8 cellular contexts compared by ENCODE assay signal in the genomic region with DNA sequence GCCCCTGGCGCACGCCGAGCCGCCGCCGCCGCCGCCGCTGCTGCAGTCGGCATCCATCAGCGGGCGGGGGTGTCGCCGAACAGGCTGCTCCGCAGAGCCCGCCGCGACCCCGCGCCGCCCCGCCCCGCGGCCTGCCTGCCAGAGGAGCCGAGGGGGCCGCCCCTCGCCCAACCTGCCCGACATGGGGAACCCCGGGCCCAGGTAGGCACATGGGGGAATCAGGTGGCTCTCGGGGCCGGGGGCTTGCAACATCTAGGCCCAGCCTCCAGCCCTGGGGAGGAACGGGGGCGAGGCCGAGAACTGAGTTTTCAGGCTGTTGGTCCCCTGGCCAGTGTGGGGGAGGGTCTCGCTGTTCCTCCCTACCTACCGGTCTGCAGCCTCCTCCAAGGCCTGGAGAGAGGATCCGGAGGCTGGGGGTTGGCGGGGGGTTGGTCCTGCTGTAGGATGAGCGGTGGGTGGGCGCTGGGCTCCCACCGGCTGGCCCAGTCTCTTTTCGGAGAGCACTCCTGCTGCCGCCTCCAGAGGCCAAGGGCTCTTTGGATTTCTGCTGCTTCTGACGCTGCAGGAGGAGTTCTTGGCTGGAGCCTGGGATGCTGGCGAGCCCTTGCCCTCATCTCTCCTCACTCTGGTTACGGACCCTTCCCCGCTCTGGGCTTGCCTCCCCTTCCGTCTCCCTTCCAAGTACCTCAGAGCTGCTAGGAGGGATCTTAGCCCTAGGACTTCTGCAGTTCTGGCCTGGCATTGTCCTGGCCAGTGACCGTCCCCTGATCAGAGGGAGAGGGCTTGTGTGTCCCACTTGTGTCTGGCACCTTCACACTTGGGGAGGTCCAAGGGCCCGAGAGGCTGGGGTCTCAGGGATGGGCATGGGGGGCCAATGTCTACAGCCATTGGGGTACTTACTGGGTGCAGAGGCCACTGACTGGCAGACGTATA. TPM values are rescaled to one million over a fixed set of nuclear protein-coding genes. Genes with fewer than 3 reads are reported as not detected.
A peak's percentile ranks its signal among the peaks of the same experiment; 100 is the strongest.
DNase-seq lines count a peak whose midpoint lies in the region; ATAC-seq and TF ChIP-seq lines count a peak whose summit lies in the region.

Gene EPB41L1 (plus strand): TSS at position 45 of the 933 bp plus-strand sequence. CDS start 19,038 bp downstream, outside the sequence.

- H3K4me1 ChIP-seq in muscle layer of duodenum (ENCODE audit: control insufficient read depth in 1 of 2, insufficient read depth in 2 of 2, low read length in 2 of 2) (peaks cover 0 to 28% of the 10 kb centered on the region in 2 donors), vagina (peaks cover 36% of the 10 kb centered on the region)

- TF ChIP-seq CTCF in epithelial cell of proximal tubule (conservative IDR thresholded peaks at IDR 0.05; ENCODE audit: low read depth, low read length) (no peak), vagina (IDR thresholded peaks at IDR 0.05) (no peak)

- H3K27ac ChIP-seq in muscle layer of duodenum (ENCODE audit: low read length): no peak within 1 kb of the TSS
- peak within 1 kb of the TSS; percentile 86 for H3K27ac ChIP-seq in vagina

- H3K27me3 ChIP-seq in muscle layer of duodenum (ENCODE audit: low read depth, low read length) (no peaks in the 10 kb centered on the region), vagina (no peaks in the 10 kb centered on the region)

- H3K9me3 ChIP-seq in muscle layer of duodenum (ENCODE audit: control insufficient read depth in 1 of 2, low read length in 2 of 2): no peaks in the 10 kb centered on the region
- H3K9me3 ChIP-seq in vagina: no peaks in the 10 kb centered on the region

- ATAC-seq in GM19455 (IDR thresholded peaks at IDR 0.05; ENCODE audit: unreplicated experiment): no peak

- H3K4me3 ChIP-seq in epithelial cell of proximal tubule (ENCODE audit: low read depth, low read length) (peak within 1 kb of the TSS; percentile 75), muscle layer of duodenum (ENCODE audit: low read depth in 1 of 2, low read length in 2 of 2) (peak within 1 kb of the TSS; percentile 59 to 80), vagina (peak within 1 kb of the TSS; percentile 64 to 94)

- TF ChIP-seq POLR2A in vagina (IDR thresholded peaks at IDR 0.05): no peak

- intact Hi-C loops in vagina (cut with DNase I): no loop called here

- DNase-seq in GM03348 (ENCODE audit: low spot score): peak; percentile 65
- peak; percentile 52 for DNase-seq in RKO (ENCODE audit: low spot score)
- no peak for DNase-seq in epithelial cell of proximal tubule (ENCODE audit: low read depth)
- no peak for DNase-seq in vagina (ENCODE audit: extremely low spot score in 2 of 2)
- no peak for DNase-seq in GOT3 (lab: John Stamatoyannopoulos, UW)
- DNase-seq in epidermal melanocyte (ENCODE audit: insufficient read length, low spot score): no peak

- H3K36me3 ChIP-seq in muscle layer of duodenum (ENCODE audit: control insufficient read depth in 1 of 2, insufficient read depth in 2 of 2, low read length in 2 of 2) (no peaks in the 10 kb centered on the region), vagina (no peaks in the 10 kb centered on the region)

RNA-seq across cellular contexts. Expression of gene EPB41L1, which starts in this region (rescaled TPM):
- total RNA-seq in epithelial cell of proximal tubule (10.9 and 17.4 TPM in 2 replicates), vagina (54.8 TPM)

Comparison
In these comparisons a context has a peak if more than half of its experiments do, and no peak if none do; other contexts are left out.
1. DNase-seq: peak in GM03348 (single experiment) and RKO (single experiment); none in epithelial cell of proximal tubule (single experiment), vagina (0 of 2), GOT3 (single experiment) and epidermal melanocyte (single experiment).
2. Peak in every context shown above with its lines, with median percentiles within 50 percentile points of each other: H3K4me3 ChIP-seq.